Comparison of ENCODE assay signal across 16 cellular contexts in genomic region chr22:24407884-24408283, GRCh38. TPM values are rescaled to one million over a fixed set of nuclear protein-coding genes. Genes with fewer than 3 reads are reported as not detected.
A peak's percentile ranks its signal among the peaks of the same experiment; 100 is the strongest.
DNase-seq lines count a peak whose midpoint lies in the region; ATAC-seq and TF ChIP-seq lines count a peak whose summit lies in the region.
"Had no signal": no experiment of that assay in that cellular context is flagged by ENCODE, and none has a peak within 500 bp of the region (broad histone marks: within the 10 kb centered on the region; RNA-seq: fewer than 3 reads in every experiment).

No MANE protein-coding gene starts in this region.

- no peaks in the 10 kb centered on the region for H3K27me3 Mint-ChIP-seq in activated CD8-positive, alpha-beta T cell treated with anti-CD3 and anti-CD28 coated beads, Interleukin-2, amount 10 ng/mL, durations not matched to agents 7 days and 5 days (ENCODE audit: low read depth)

- H3K36me3 ChIP-seq in left ventricle myocardium inferior (peaks cover 18% of the 10 kb centered on the region), lower lobe of right lung (peaks cover 32% of the 10 kb centered on the region), upper lobe of left lung (peaks cover 0 to 26% (median 18%) of the 10 kb centered on the region in 4 donors), aorta (ENCODE audit: control insufficient read depth in 1 of 2, insufficient read depth in 2 of 2, low read length in 1 of 2) (peaks cover 0 to 4% of the 10 kb centered on the region in 2 donors)

- CTCF ChIA-PET in activated CD8-positive, alpha-beta T cell treated with anti-CD3 and anti-CD28 coated beads, Interleukin-2, amount 10 ng/mL, durations not matched to agents 7 days and 5 days (lab: Charles Lee), result interaction anchor here (1.0 kb wide), 1 partner anchor 16 kb away, joined by 4 read pairs; no protein-coding TSS in a partner anchor

- H3K4me1 Mint-ChIP-seq in activated CD8-positive, alpha-beta T cell treated with anti-CD3 and anti-CD28 coated beads, Interleukin-2, amount 10 ng/mL, durations not matched to agents 7 days and 5 days (ENCODE audit: low read depth), result peaks cover 54% of the 10 kb centered on the region

- TF ChIP-seq CTCF in left ventricle myocardium inferior (IDR thresholded peaks at IDR 0.05; ENCODE audit: borderline replicate concordance) (no peak), lower lobe of right lung (IDR thresholded peaks at IDR 0.05) (no peak), upper lobe of left lung (IDR thresholded peaks at IDR 0.05) (no peak)

- no peak for TF ChIP-seq POLR2A in upper lobe of left lung (IDR thresholded peaks at IDR 0.05)

- ATAC-seq in left ventricle myocardium superior (no peak), lower lobe of right lung (no peak), upper lobe of left lung (ENCODE audit: low FRiP score in 2 of 2) (no peak), aorta (ENCODE audit: low FRiP score) (no peak)
- no peak for ATAC-seq in activated CD8-positive, alpha-beta T cell treated with anti-CD3 and anti-CD28 coated beads, Interleukin-2, amount 10 ng/mL, durations not matched to agents 7 days and 5 days
- ATAC-seq: mucosa of descending colon had no signal

- H3K36me3 Mint-ChIP-seq in activated CD8-positive, alpha-beta T cell treated with anti-CD3 and anti-CD28 coated beads, Interleukin-2, amount 10 ng/mL, durations not matched to agents 7 days and 5 days (ENCODE audit: low read depth), result peaks cover 25% of the 10 kb centered on the region

- H3K4me1 ChIP-seq in left ventricle myocardium inferior (peaks cover 63% of the 10 kb centered on the region), lower lobe of right lung (peaks cover 49% of the 10 kb centered on the region), upper lobe of left lung (peaks cover 23 to 47% (median 37%) of the 10 kb centered on the region in 4 donors), aorta (ENCODE audit: control insufficient read depth in 1 of 2, insufficient read depth in 2 of 2, low read length in 2 of 2) (peaks cover 0 to 9% of the 10 kb centered on the region in 2 donors)

- POLR2A ChIA-PET in activated CD8-positive, alpha-beta T cell treated with anti-CD3 and anti-CD28 coated beads, Interleukin-2, amount 10 ng/mL, durations not matched to agents 7 days and 5 days (lab: Charles Lee), result no interaction called here

- no peak overlapping the region for H3K4me3 Mint-ChIP-seq in activated CD8-positive, alpha-beta T cell treated with anti-CD3 and anti-CD28 coated beads, Interleukin-2, amount 10 ng/mL, durations not matched to agents 7 days and 5 days

- peak overlapping the region; percentile 64 for H3K27ac ChIP-seq in left ventricle myocardium inferior (replicated peaks)
- H3K27ac ChIP-seq in lower lobe of right lung, result peak overlapping the region; percentile 3
- peak overlapping the region in 3 of 4 donors; percentile 14 to 58 (median 41) for H3K27ac ChIP-seq in upper lobe of left lung
- H3K27ac ChIP-seq in aorta (ENCODE audit: low read depth in 1 of 2, low read length in 2 of 2), result no peak overlapping the region
- H3K27ac ChIP-seq: pancreas, testis had no signal

- H3K27me3 ChIP-seq in left ventricle myocardium inferior (ENCODE audit: low read depth), result no peaks in the 10 kb centered on the region
- H3K27me3 ChIP-seq in lower lobe of right lung (ENCODE audit: low read depth), result no peaks in the 10 kb centered on the region
- H3K27me3 ChIP-seq in upper lobe of left lung, result no peaks in the 10 kb centered on the region
- no peaks in the 10 kb centered on the region for H3K27me3 ChIP-seq in aorta (ENCODE audit: control insufficient read depth in 1 of 2, insufficient read depth in 2 of 2, low read length in 1 of 2)
- H3K27me3 ChIP-seq: pancreas, testis had no signal

- H3K4me3 ChIP-seq in left ventricle myocardium inferior (no peak overlapping the region), lower lobe of right lung (no peak overlapping the region), upper lobe of left lung (no peak overlapping the region), aorta (ENCODE audit: low read length in 2 of 2) (no peak overlapping the region)
- H3K4me3 ChIP-seq: mucosa of descending colon, pancreas, testis had no signal

- no peak for TF ChIP-seq EP300 in upper lobe of left lung (IDR thresholded peaks at IDR 0.05)

- H3K9me3 Mint-ChIP-seq in activated CD8-positive, alpha-beta T cell treated with anti-CD3 and anti-CD28 coated beads, Interleukin-2, amount 10 ng/mL, durations not matched to agents 7 days and 5 days (ENCODE audit: insufficient read depth), result no peaks in the 10 kb centered on the region

- peak overlapping the region; percentile 49 for H3K27ac Mint-ChIP-seq in activated CD8-positive, alpha-beta T cell treated with anti-CD3 and anti-CD28 coated beads, Interleukin-2, amount 10 ng/mL, durations not matched to agents 7 days and 5 days

- no peaks in the 10 kb centered on the region for H3K9me3 ChIP-seq in left ventricle myocardium inferior (replicated peaks)
- no peaks in the 10 kb centered on the region for H3K9me3 ChIP-seq in lower lobe of right lung
- no peaks in the 10 kb centered on the region for H3K9me3 ChIP-seq in upper lobe of left lung
- H3K9me3 ChIP-seq in aorta (ENCODE audit: control insufficient read depth, low read length), result no peaks in the 10 kb centered on the region
- H3K9me3 ChIP-seq: mucosa of descending colon, pancreas, testis had no signal

- DNase-seq in left ventricle myocardium inferior (no peak), left ventricle myocardium superior (no peak), lower lobe of right lung (no peak), upper lobe of left lung (no peak), NCI-H2227 (lab: John Stamatoyannopoulos, UW; ENCODE audit: unreplicated experiment) (no peak), aorta (no peak), HUDEP-2 (lab: John Stamatoyannopoulos, UW; ENCODE audit: unreplicated experiment in 76 of 76) (no peak)
- no peak for DNase-seq in activated CD8-positive, alpha-beta T cell treated with anti-CD3 and anti-CD28 coated beads, Interleukin-2, amount 10 ng/mL, durations not matched to agents 7 days and 5 days
- DNase-seq: activated CD4-positive, CD25-positive, alpha-beta regulatory T cell; effector memory CD4-positive, alpha-beta T cell; GDM1; NCI-H187 treated with DMSO at 0.1 percent for 48 hours; small intestine; testis had no signal

- 84 to 87% methylated on average over 4 of the region's 4 CpGs for WGBS in upper lobe of left lung, 2 donors
- 90% methylated on average over 4 of the region's 4 CpGs for WGBS in aorta, 2 donors

- intact Hi-C loops in left ventricle myocardium inferior (cut with micrococcal nuclease) (no loop called here), left ventricle myocardium superior (cut with micrococcal nuclease) (no loop called here), lower lobe of right lung (cut with DNase I) (no loop called here), aorta (cut with DNase I) (no loop called here)

RNA-seq across cellular contexts. Expression of gene ADORA2A, which starts 19.5 kb away (rescaled TPM):
- total RNA-seq in left ventricle myocardium inferior (3.6 TPM), left ventricle myocardium superior (4.1 TPM), lower lobe of right lung (16.0 TPM), upper lobe of left lung (10 to 100 TPM in 2 of 6 donors, 1 to 10 TPM in 4; 7.3 to 20.9 (median 8.8) TPM), aorta (1 to 10 TPM; 4.5 to 5.1 TPM)
- 10 to 100 TPM; 20.3 to 20.4 TPM for total RNA-seq in activated CD8-positive, alpha-beta T cell treated with anti-CD3 and anti-CD28 coated beads, Interleukin-2, amount 10 ng/mL, durations not matched to agents 7 days and 5 days
- 1 to 10 TPM; 2.5 to 4.8 TPM for polyA plus RNA-seq in aorta

Comparison
In these comparisons a context has a peak if more than half of its experiments do, and no peak if none do; other contexts are left out.
1. H3K27ac ChIP-seq: peak in left ventricle myocardium inferior (single experiment), lower lobe of right lung (single experiment) and upper lobe of left lung (3 of 4); none in aorta (0 of 2).